In the genomic region with DNA sequence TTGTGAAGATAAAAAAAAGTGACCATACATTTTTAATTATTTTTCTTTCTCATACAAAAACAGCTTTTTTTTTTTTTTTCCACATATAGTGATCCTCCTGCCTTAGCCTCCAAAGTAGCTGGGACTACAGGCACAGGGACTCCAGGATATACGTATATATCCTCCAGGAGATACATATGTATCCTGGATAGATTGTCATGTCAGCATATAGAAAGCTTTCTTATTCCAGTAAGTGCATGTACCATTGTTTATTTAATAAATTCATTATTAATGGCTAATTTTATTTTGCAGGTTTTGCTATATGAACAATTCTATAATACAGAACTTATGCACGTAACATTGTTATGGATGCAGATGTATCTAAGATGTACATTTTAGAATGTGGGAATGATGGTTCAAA, we compare ENCODE assay signal across 6 cellular contexts.
"Had no signal": no experiment of that assay in that cellular context is flagged by ENCODE, and none has a peak within 500 bp of the region (broad histone marks: within the 10 kb centered on the region; RNA-seq: fewer than 3 reads in every experiment).

No MANE protein-coding gene starts in this region.

- H3K4me2 ChIP-seq: KMS-11 had no signal

- H3K4me3 ChIP-seq: K562 had no signal

- FAIRE-seq: HTR-8/SVneo, K562 had no signal

- ATAC-seq: K562 had no signal

- DNase-seq: KBM-7, KG1 had no signal

- H3K9ac ChIP-seq: KMS-11 had no signal

- H3K27ac ChIP-seq: HL-60, KMS-11 had no signal
